13 cellular contexts compared by ENCODE assay signal in genomic region chrX:17744896-17745523, GRCh38. TPM values are rescaled to one million over a fixed set of nuclear protein-coding genes. Genes with fewer than 3 reads are reported as not detected.
DNase-seq lines count a peak whose midpoint lies in the region; FAIRE-seq and TF ChIP-seq lines count a peak whose summit lies in the region.
"Had no signal": no experiment of that assay in that cellular context is flagged by ENCODE, and none has a peak within 500 bp of the region (broad histone marks: within the 10 kb centered on the region; RNA-seq: fewer than 3 reads in every experiment).

No MANE protein-coding gene starts in this region.

- no peak for TF ChIP-seq POLR2A in adrenal gland (IDR thresholded peaks at IDR 0.05)

- H3K36me3 ChIP-seq in A673 (ENCODE audit: insufficient read depth, low read length, poor library complexity, severe bottlenecking), result no peaks in the 10 kb centered on the region
- H3K36me3 ChIP-seq in HEK293 (ENCODE audit: control insufficient read depth in 2 of 2, insufficient read depth in 1 of 2, low read length in 2 of 2), result peaks cover 5 to 10% of the 10 kb centered on the region in 2 experiments; a peak in 2 of 3 replicates
- H3K36me3 ChIP-seq in adrenal gland (replicated peaks in 1 of 2), result no peaks in the 10 kb centered on the region
- H3K36me3 ChIP-seq in kidney (ENCODE audit: control insufficient read depth in 1 of 2, insufficient read depth in 2 of 2, low read length in 2 of 2), result peaks cover 0 to 4% of the 10 kb centered on the region in 2 donors

- intact Hi-C loops in A673 (cut with micrococcal nuclease; ENCODE audit: unreplicated experiment) (no loop called here), adrenal gland (cut with DNase I) (no loop called here), kidney (cut with DNase I) (no loop called here)

- no peak overlapping the region for H3K9ac ChIP-seq in kidney (ENCODE audit: low read length in 2 of 2)

- H3K27ac ChIP-seq in A673 (ENCODE audit: low read depth, low read length, poor library complexity, severe bottlenecking), result no peak overlapping the region
- no peak overlapping the region for H3K27ac ChIP-seq in HEK293 (ENCODE audit: extremely low read depth, low read depth, low read length)
- no peak overlapping the region for H3K27ac ChIP-seq in adrenal gland
- H3K27ac ChIP-seq in kidney (ENCODE audit: low read depth in 2 of 2, low read length in 2 of 2), result no peak overlapping the region

- H3K4me1 ChIP-seq in A673 (ENCODE audit: insufficient read depth, low read length, poor library complexity, severe bottlenecking) (no peaks in the 10 kb centered on the region), HEK293 (ENCODE audit: control insufficient read depth, insufficient read depth, low read length) (peaks cover 11% of the 10 kb centered on the region), adrenal gland (replicated peaks in 1 of 2) (peaks cover 0 to 3% of the 10 kb centered on the region in 2 donors), kidney (ENCODE audit: control insufficient read depth in 1 of 2, insufficient read depth in 1 of 2, low read depth in 1 of 2, low read length in 2 of 2) (no peaks in the 10 kb centered on the region)

- TF ChIP-seq CTCF in A673 (conservative IDR thresholded peaks at IDR 0.05; ENCODE audit: low read depth, low read length), result peak; percentile 59
- TF ChIP-seq CTCF in HEK293 (tag by site-specific recombination; IDR thresholded peaks at IDR 0.05), result no peak
- TF ChIP-seq CTCF in adrenal gland (IDR thresholded peaks at IDR 0.05), result peak in 4 of 6 experiments; percentile 18 to 52 (median 32)
- no peak for TF ChIP-seq CTCF in kidney (IDR thresholded peaks at IDR 0.05; ENCODE audit: borderline replicate concordance, extremely low read depth, insufficient read depth)

- H3K4me3 ChIP-seq in A673 (ENCODE audit: low read depth, low read length, poor library complexity, severe bottlenecking), result no peak overlapping the region
- no peak overlapping the region for H3K4me3 ChIP-seq in HEK293 (ENCODE audit: low read depth, low read length)
- no peak overlapping the region for H3K4me3 ChIP-seq in adrenal gland
- no peak overlapping the region for H3K4me3 ChIP-seq in kidney (ENCODE audit: low read length in 2 of 2)

- H3K27me3 ChIP-seq in A673 (replicated peaks; ENCODE audit: insufficient read depth, low read depth, low read length, poor library complexity), result no peaks in the 10 kb centered on the region
- no peaks in the 10 kb centered on the region for H3K27me3 ChIP-seq in adrenal gland

- WGBS in adrenal gland, 4 donors, result 79 to 90% (median 86%) methylated on average over 2 of the region's 2 CpGs

- CTCF ChIA-PET in A673 (lab: Charles Lee), result no interaction called here
- CTCF ChIA-PET in HEK293 (lab: Yijun Ruan, JAX), result interaction anchor here (0.5 to 1.4 kb wide), 9 partner anchors 44 to 995 kb away, joined by 3 to 5 read pairs (median 3); no protein-coding TSS in a partner anchor

- DNase-seq in A673 (ENCODE audit: low spot score), result no peak
- no peak for DNase-seq in adrenal gland
- no peak for DNase-seq in kidney
- DNase-seq in cortex of kidney (lab: John Stamatoyannopoulos, UW), result no peak
- DNase-seq in SKM-1 treated with dmso at 0.1 percent for 144 hours (lab: John Stamatoyannopoulos, UW; ENCODE audit: unreplicated experiment), result no peak
- DNase-seq in activated CD4-positive, alpha-beta T cell treated with anti-CD3 and anti-CD28 coated beads for 1 hour, result no peak
- DNase-seq in NCI-H1092 treated with DMSO at 0.1 percent for 48 hours (lab: John Stamatoyannopoulos, UW), result no peak
- DNase-seq: activated naive CD4-positive, alpha-beta T cell; DMS79; naive B cell; NCI-H1930; T1000 had no signal

- no TSS peak for BruUV-seq in A673 (replicated peaks; lab: Mats Ljungman, UMichigan)

- peak; percentile 97 for FAIRE-seq in kidney (lab: Jason Lieb, UNC)

- POLR2A ChIA-PET in A673 (lab: Charles Lee; ENCODE audit: low non-redundant PET) (no interaction called here), HEK293 (lab: Yijun Ruan, JAX) (no interaction called here)

- no peaks in the 10 kb centered on the region for H3K9me3 ChIP-seq in A673 (ENCODE audit: low read depth, low read length, poor library complexity, severe bottlenecking)
- H3K9me3 ChIP-seq in HEK293 (ENCODE audit: control insufficient read depth, insufficient read depth, low read depth, low read length), result no peaks in the 10 kb centered on the region
- no peaks in the 10 kb centered on the region for H3K9me3 ChIP-seq in adrenal gland (replicated peaks in 1 of 3)
- no peaks in the 10 kb centered on the region for H3K9me3 ChIP-seq in kidney (ENCODE audit: control insufficient read depth in 1 of 2, low read length in 2 of 2)

TF ChIP-seq in HEK293, 187 proteins besides CTCF, POLR2A, EP300 and RAD21:
- TF ChIP-seq ZNF292 (tag by site-specific recombination; IDR thresholded peaks at IDR 0.05; ENCODE audit: borderline replicate concordance, low read depth) (no peak), ZNF274 (IDR thresholded peaks at IDR 0.05; ENCODE audit: low read length) (no peak), ZNF274 (tag by site-specific recombination; IDR thresholded peaks at IDR 0.05; ENCODE audit: borderline replicate concordance) (no peak), ZNF138 (tag by site-specific recombination; IDR thresholded peaks at IDR 0.05; ENCODE audit: borderline replicate concordance) (no peak), ZNF654 (tag by site-specific recombination; IDR thresholded peaks at IDR 0.05; ENCODE audit: low read depth) (peak; percentile 27), PRDM6 (tag by site-specific recombination; IDR thresholded peaks at IDR 0.05) (0 out of 2 replicates have a peak, but pooled peaks have one; percentile 17), ZNF549 (tag by site-specific recombination; IDR thresholded peaks at IDR 0.05) (no peak)
- TF ChIP-seq, protein P1, sequence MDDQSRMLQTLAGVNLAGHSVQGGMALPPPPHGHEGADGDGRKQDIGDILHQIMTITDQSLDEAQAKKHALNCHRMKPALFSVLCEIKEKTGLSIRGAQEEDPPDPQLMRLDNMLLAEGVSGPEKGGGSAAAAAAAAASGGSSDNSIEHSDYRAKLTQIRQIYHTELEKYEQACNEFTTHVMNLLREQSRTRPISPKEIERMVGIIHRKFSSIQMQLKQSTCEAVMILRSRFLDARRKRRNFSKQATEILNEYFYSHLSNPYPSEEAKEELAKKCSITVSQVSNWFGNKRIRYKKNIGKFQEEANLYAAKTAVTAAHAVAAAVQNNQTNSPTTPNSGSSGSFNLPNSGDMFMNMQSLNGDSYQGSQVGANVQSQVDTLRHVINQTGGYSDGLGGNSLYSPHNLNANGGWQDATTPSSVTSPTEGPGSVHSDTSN (CRISPR knock-in tag; IDR thresholded peaks at IDR 0.05), result no peak

RNA-seq across cellular contexts. Expression of gene SCML1, which starts 7.7 kb away (rescaled TPM):
- total RNA-seq in A673 (2021) (13.0 and 14.1 TPM in 2 replicates), adrenal gland (10 to 100 TPM in 6 of 8 donors, 1 to 10 TPM in 2; 5.4 to 18.3 (median 14.6) TPM), kidney (9.9 TPM)
- polyA plus RNA-seq in adrenal gland (10 to 100 TPM; 21.6 to 41.2 (median 32.5) TPM), kidney (ENCODE audit: insufficient read depth, low read depth, low replicate concordance) (8.5 TPM)

Comparison
In these comparisons a context has a peak if more than half of its experiments do, and no peak if none do; other contexts are left out.
1. CTCF ChIP-seq: peak in A673 (single experiment) and adrenal gland (4 of 6); none in HEK293 (single experiment) and kidney (single experiment).